In the genomic region with DNA sequence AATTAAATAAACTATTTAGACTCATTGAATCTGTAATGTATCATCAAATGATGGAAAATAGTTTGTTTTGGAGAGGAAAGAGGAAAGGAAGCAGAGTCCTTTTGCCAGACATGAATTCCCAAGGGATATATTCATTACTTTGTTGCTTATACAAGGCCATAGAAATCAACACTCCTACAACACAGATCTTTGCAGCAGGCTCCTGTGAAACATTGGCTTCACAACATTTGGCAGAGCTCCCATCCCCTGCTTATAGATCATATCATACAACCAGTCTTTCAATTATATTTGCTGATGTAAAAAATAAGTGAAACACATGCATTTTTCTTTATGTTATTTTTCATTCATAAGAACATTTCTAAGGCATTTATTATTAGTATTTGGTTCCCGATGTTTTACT, we compare ENCODE assay signal across 22 cellular contexts.
DNase-seq lines count a peak whose midpoint lies in the region; ATAC-seq lines count a peak whose summit lies in the region.
"Had no signal": no experiment of that assay in that cellular context is flagged by ENCODE, and none has a peak within 500 bp of the region (broad histone marks: within the 10 kb centered on the region; RNA-seq: fewer than 3 reads in every experiment).

No MANE protein-coding gene starts in this region.

- DNase-seq in DMS153 (lab: John Stamatoyannopoulos, UW) (peak; percentile 61), NCI-H1092 treated with DMSO at 0.1 percent for 48 hours (lab: John Stamatoyannopoulos, UW) (peak; percentile 50), NCI-H446 treated with DMSO at 0.1 percent for 48 hours (lab: John Stamatoyannopoulos, UW) (peak; percentile 75), left kidney (ENCODE audit: low read depth, low spot score) (peak; percentile 57), retina (no peak), NOMO-1 treated with dmso at 0.1 percent for 144 hours (lab: John Stamatoyannopoulos, UW; ENCODE audit: unreplicated experiment) (no peak)
- DNase-seq: CD4-positive, CD25-positive, alpha-beta regulatory T cell; MM.1S; NCI-H1417; NCI-H1694 treated with DMSO at 0.1 percent for 48 hours; NCI-H2081 treated with DMSO at 0.1 percent for 48 hours; NCI-H510A treated with DMSO at 0.1 percent for 48 hours; NCI-H774; PC-9; RPMI8226; SHP77; T-helper 1 cell; T-helper 9 cell had no signal

- ATAC-seq in HG02588 (IDR thresholded peaks at IDR 0.05; ENCODE audit: unreplicated experiment) = no peak
- ATAC-seq: GM23338, HepG2, K562 had no signal

Comparison
In these comparisons a context has a peak if more than half of its experiments do, and no peak if none do; other contexts are left out.
1. DNase-seq: peak in DMS153 (single experiment), NCI-H1092 treated with DMSO at 0.1 percent for 48 hours (single experiment), NCI-H446 treated with DMSO at 0.1 percent for 48 hours (single experiment) and left kidney (single experiment); none in retina (single experiment) and NOMO-1 treated with dmso at 0.1 percent for 144 hours (single experiment).